22 cellular contexts compared by ENCODE assay signal in the genomic region with DNA sequence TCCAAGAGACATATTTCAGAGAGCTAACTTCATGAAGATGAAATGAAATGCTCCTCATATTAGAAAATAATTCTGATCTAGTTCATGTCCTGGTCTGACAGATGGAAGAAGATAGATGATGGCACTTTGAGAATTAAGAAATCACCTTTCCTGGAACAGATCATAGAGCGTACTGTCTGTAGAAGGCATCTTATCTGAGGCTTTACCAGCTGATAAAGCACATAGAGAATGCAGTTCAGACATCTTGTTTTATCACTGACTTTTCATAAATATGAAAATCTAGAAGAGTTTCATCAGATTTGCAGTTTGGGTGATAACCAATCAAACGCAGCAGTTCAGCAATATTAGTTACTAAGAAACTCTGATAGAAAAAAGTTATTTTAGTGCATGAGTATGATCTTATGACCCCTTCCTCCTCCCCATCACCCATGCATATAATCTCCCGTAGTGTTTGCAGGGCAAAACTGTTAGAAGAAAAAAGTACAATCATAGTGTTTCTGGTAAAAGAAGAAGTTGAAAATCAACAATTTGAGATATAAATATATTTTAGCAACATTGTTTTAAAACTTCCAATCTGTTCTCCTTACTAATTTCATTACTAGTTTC.
"Had no signal": no experiment of that assay in that cellular context is flagged by ENCODE, and none has a peak within 500 bp of the region (broad histone marks: within the 10 kb centered on the region; RNA-seq: fewer than 3 reads in every experiment).

No MANE protein-coding gene starts in this region.

- H3K27ac Mint-ChIP-seq: naive thymus-derived CD4-positive, alpha-beta T cell; nephron progenitor cell had no signal

- H3K9ac ChIP-seq: parathyroid adenoma had no signal

- H3K4me3 Mint-ChIP-seq: naive thymus-derived CD4-positive, alpha-beta T cell; nephron progenitor cell had no signal

- H3K4me1 Mint-ChIP-seq: nephron progenitor cell had no signal

- H3K27ac ChIP-seq: colonic mucosa, foreskin keratinocyte, hepatocyte, left ventricle myocardium inferior, parathyroid adenoma, prostate gland, suprapubic skin, thyroid gland, upper lobe of left lung, vagina had no signal

- H3K27me3 Mint-ChIP-seq: naive thymus-derived CD4-positive, alpha-beta T cell had no signal

- DNase-seq: colonic mucosa; dermis blood vessel endothelial cell; erythroblast; foreskin keratinocyte; head of caudate nucleus; kidney; left cardiac atrium; left ventricle myocardium inferior; mesendoderm; naive thymus-derived CD4-positive, alpha-beta T cell; nephron progenitor cell; stimulated activated CD4-positive, alpha-beta T cell treated with anti-CD3 and anti-CD28 coated beads, Interleukin-2, amount 100 ng/mL, for 24 hours; stimulated activated naive CD4-positive, alpha-beta T cell treated with Interleukin-2 at 50 U/mL for 16 hours; thyroid gland; upper lobe of left lung had no signal

- FAIRE-seq: kidney had no signal

- H3K4me2 ChIP-seq: hepatocyte had no signal

- H3K36me3 Mint-ChIP-seq: naive thymus-derived CD4-positive, alpha-beta T cell had no signal

- H3K27me3 ChIP-seq: colonic mucosa, foreskin keratinocyte, hepatocyte, suprapubic skin, thyroid gland, upper lobe of left lung, vagina had no signal

- H3K4me3 ChIP-seq: colonic mucosa, hepatocyte, left ventricle myocardium inferior, lung, prostate gland, suprapubic skin, thyroid gland, upper lobe of left lung, vagina had no signal

- H3K79me2 ChIP-seq: hepatocyte, parathyroid adenoma had no signal

- H3K36me3 ChIP-seq: colonic mucosa, left ventricle myocardium inferior, prostate gland, suprapubic skin, thyroid gland, upper lobe of left lung, vagina had no signal

- H3K9me3 ChIP-seq: colonic mucosa, left ventricle myocardium inferior, prostate gland, suprapubic skin, thyroid gland, upper lobe of left lung, vagina had no signal

- H3K9me3 Mint-ChIP-seq: naive thymus-derived CD4-positive, alpha-beta T cell; nephron progenitor cell had no signal

- H3K4me1 ChIP-seq: colonic mucosa, foreskin keratinocyte, left ventricle myocardium inferior, parathyroid adenoma, prostate gland, suprapubic skin, thyroid gland, upper lobe of left lung, vagina had no signal

- H2AFZ ChIP-seq: hepatocyte, parathyroid adenoma had no signal

- ATAC-seq: foreskin keratinocyte; left cardiac atrium; naive thymus-derived CD4-positive, alpha-beta T cell; sciatic nerve had no signal
